In genomic region chr11:70270877-70271634, GRCh38 we compare ENCODE assay signal across 8 cellular contexts. TPM values are rescaled to one million over a fixed set of nuclear protein-coding genes. Genes with fewer than 3 reads are reported as not detected.
DNase-seq lines count a peak whose midpoint lies in the region; ATAC-seq, FAIRE-seq and TF ChIP-seq lines count a peak whose summit lies in the region.

No MANE protein-coding gene starts in this region.

- intact Hi-C loops in Right ventricle myocardium superior (cut with DNase I), result no loop called here

- peak; percentile 65 to 77 for ATAC-seq in A549
- ATAC-seq in GM18861 (IDR thresholded peaks at IDR 0.05; ENCODE audit: unreplicated experiment), result peak; percentile 12
- ATAC-seq in HG03066 (IDR thresholded peaks at IDR 0.05; ENCODE audit: low read depth, unreplicated experiment), result peak; percentile 41
- peak; percentile 36 for ATAC-seq in Right ventricle myocardium superior (ENCODE audit: poor library complexity)

- no peaks in the 10 kb centered on the region for H3K9me3 ChIP-seq in A549

- peak overlapping the region; percentile 90 for H3K27ac Mint-ChIP-seq in progenitor cell of endocrine pancreas

- peaks cover 14% of the 10 kb centered on the region for H3K4me1 ChIP-seq in A549

- H3K27me3 Mint-ChIP-seq in progenitor cell of endocrine pancreas, result no peaks in the 10 kb centered on the region

- 4% methylated on average over 19 of the region's 75 CpGs for WGBS in A549 (ENCODE audit: missing lambda C conversion rate)

- no peak for TF ChIP-seq EP300 in A549 (IDR thresholded peaks at IDR 0.05)

- H3K4me2 ChIP-seq in A549, result peak overlapping the region; percentile 99

- H3K4me3 ChIP-seq in A549, result peak overlapping the region; percentile 97

- FAIRE-seq in A549 (lab: Jason Lieb, UNC), result no peak

- peak overlapping the region; percentile 97 for H3K27ac ChIP-seq in A549

- POLR2A ChIA-PET in A549 (lab: Yijun Ruan, JAX), result interaction anchor here (0.6 to 1.8 kb wide), 3 partner anchors 36 to 68 kb away, joined by 3 to 7 read pairs (median 6); partner anchors contain the start of gene FADD

- CTCF ChIA-PET in A549 (lab: Yijun Ruan, JAX), result interaction anchor here (0.5 to 2.0 kb wide), 7 partner anchors 22 to 338 kb away, joined by 3 to 4 read pairs (median 3); no protein-coding TSS in a partner anchor

- peaks cover 17% of the 10 kb centered on the region for H3K4me1 Mint-ChIP-seq in progenitor cell of endocrine pancreas (ENCODE audit: low read depth)

- TF ChIP-seq POLR2A in A549 (IDR thresholded peaks at IDR 0.05; ENCODE audit: low read length), result no peak

- no peak; a peak in 1 of 5 replicates for TF ChIP-seq RAD21 in A549 (conservative IDR thresholded peaks at IDR 0.05 in 1 of 2, IDR thresholded peaks at IDR 0.05 in 1 of 2)

- H3K4me3 Mint-ChIP-seq in progenitor cell of endocrine pancreas (ENCODE audit: low read depth), result peak overlapping the region; percentile 85

- peaks cover 13% of the 10 kb centered on the region for H3K36me3 Mint-ChIP-seq in progenitor cell of endocrine pancreas (ENCODE audit: insufficient read depth)

- H3K9me3 Mint-ChIP-seq in progenitor cell of endocrine pancreas (ENCODE audit: low read depth), result no peaks in the 10 kb centered on the region

- DNase-seq in A549 (ENCODE audit: low read depth in 1 of 2, low spot score in 1 of 2) (peak in 1 of 2 experiments; percentile 58), RKO (ENCODE audit: low spot score) (peak; percentile 25), Right ventricle myocardium superior (peak; percentile 55), progenitor cell of endocrine pancreas (ENCODE audit: low spot score, unreplicated experiment) (peak; percentile 42), NCI-H524 treated with DMSO at 0.1 percent for 48 hours (lab: John Stamatoyannopoulos, UW) (no peak)
- peak; percentile 53 for DNase-seq in activated naive CD4-positive, alpha-beta T cell treated with Interleukin-2 at 50 U/mL for 16 hours

- 0 out of 3 replicates have a peak, but pooled peaks have one; percentile 7 for TF ChIP-seq CTCF in A549 (IDR thresholded peaks at IDR 0.05)
- peak; percentile 34 for TF ChIP-seq CTCF in progenitor cell of endocrine pancreas (IDR thresholded peaks at IDR 0.05; ENCODE audit: unreplicated experiment)

TF ChIP-seq in A549, 52 proteins besides CTCF, POLR2A, EP300 and RAD21:
- TF ChIP-seq JUN (IDR thresholded peaks at IDR 0.05) (peak in 1 of 2 experiments; percentile 8; a peak in 2 of 5 replicates), BCL3 (IDR thresholded peaks at IDR 0.05) (0 out of 3 replicates have a peak, but pooled peaks have one; percentile 9), PHF8 (IDR thresholded peaks at IDR 0.05; ENCODE audit: borderline replicate concordance, low read depth) (peak; percentile 76; the same call in 1 of the 2 replicates), RARB (CRISPR knock-in tag; IDR thresholded peaks at IDR 0.05) (no peak), ATOH8 (CRISPR knock-in tag; IDR thresholded peaks at IDR 0.05; ENCODE audit: low read depth) (no peak)

RNA-seq across cellular contexts. Expression of gene PPFIA1, which starts 0.6 kb away (rescaled TPM):
- 38.6 and 45.6 TPM in 2 replicates for polyA plus RNA-seq in A549 (2011; rRNA removed)
- polyA plus RNA-seq in A549 (2012; cell fraction: cytosol; rRNA removed), result 44.4 and 46.8 TPM in 2 replicates
- polyA plus RNA-seq in A549 (2012; cell fraction: nucleus; rRNA removed), result 50.6 and 64.1 TPM in 2 replicates
- 23.3 to 24.8 TPM (median 23.8 TPM) in 3 replicates for polyA plus RNA-seq in A549 (2017; fragmentation: RNase III; extraction: RNeasy Plus Mini Kit Qiagen cat#74134 plus additional on column Dnase treatment)
- polyA minus RNA-seq in A549 (2011; rRNA and poly(A)+ RNA removed), result 123 TPM in 2 replicates
- 41.8 TPM for total RNA-seq in Right ventricle myocardium superior
- total RNA-seq in progenitor cell of endocrine pancreas, result 70.1 and 70.8 TPM in 2 replicates

Comparison
In these comparisons a context has a peak if more than half of its experiments do, and no peak if none do; other contexts are left out.
1. ATAC-seq: peak in every context shown above with its lines; median percentile 71 in A549; 41 in HG03066; 36 in Right ventricle myocardium superior; 12 in GM18861.